In genomic region chr12:8032242-8033152, GRCh38 we compare ENCODE assay signal across 8 cellular contexts. TPM values are rescaled to one million over a fixed set of nuclear protein-coding genes. Genes with fewer than 3 reads are reported as not detected.
DNase-seq lines count a peak whose midpoint lies in the region; ATAC-seq lines count a peak whose summit lies in the region.

Gene FOXJ2, plus strand, starts transcription at chr12:8032716. Its CDS starts 7,117 bp downstream, at chr12:8039833.

- H4K91ac ChIP-seq in mesenchymal stem cell (ENCODE audit: low read length): peak within 1 kb of the TSS; percentile 77

- no peaks in the 10 kb centered on the region for H3K27me3 ChIP-seq in mesenchymal stem cell (ENCODE audit: control insufficient read depth in 1 of 2, insufficient read depth in 1 of 2, low read length in 2 of 2)

- H3K4ac ChIP-seq in mesenchymal stem cell (ENCODE audit: low read depth in 1 of 2, low read length in 2 of 2): peak within 1 kb of the TSS; percentile 79 to 95

- peaks cover 26% of the 10 kb centered on the region for H3K79me1 ChIP-seq in mesenchymal stem cell (replicated peaks; ENCODE audit: low read length, poor library complexity, severe bottlenecking)

- no peaks in the 10 kb centered on the region for H3K27me3 Mint-ChIP-seq in effector memory CD8-positive, alpha-beta T cell

- peak within 1 kb of the TSS; percentile 19 for H3K27ac ChIP-seq in mesenchymal stem cell (ENCODE audit: low read length, poor library complexity, severe bottlenecking)

- H3K36me3 Mint-ChIP-seq in effector memory CD8-positive, alpha-beta T cell (ENCODE audit: insufficient read depth): peaks cover 19% of the 10 kb centered on the region

- peak; percentile 76 for ATAC-seq in GM18868 (IDR thresholded peaks at IDR 0.05; ENCODE audit: unreplicated experiment)
- peak; percentile 65 for ATAC-seq in HG03103 (IDR thresholded peaks at IDR 0.05; ENCODE audit: low read depth, unreplicated experiment)
- ATAC-seq in effector memory CD8-positive, alpha-beta T cell (replicated peaks): peak; percentile 85

- peak within 1 kb of the TSS; percentile 59 to 80 for H2BK12ac ChIP-seq in mesenchymal stem cell (ENCODE audit: low read length in 2 of 2)

- peak within 1 kb of the TSS; percentile 83 to 98 for H3K18ac ChIP-seq in mesenchymal stem cell (ENCODE audit: low read depth in 1 of 2, low read length in 2 of 2)

- peak within 1 kb of the TSS; percentile 67 for H2BK5ac ChIP-seq in mesenchymal stem cell (ENCODE audit: low read depth, low read length, poor library complexity, severe bottlenecking)

- peak within 1 kb of the TSS; percentile 87 for H2BK15ac ChIP-seq in mesenchymal stem cell (ENCODE audit: low read depth, poor library complexity, severe bottlenecking)

- H3K27ac Mint-ChIP-seq in effector memory CD8-positive, alpha-beta T cell: peak within 1 kb of the TSS; percentile 64 to 93

- H2AK5ac ChIP-seq in mesenchymal stem cell (ENCODE audit: low read length, severe bottlenecking): no peak within 1 kb of the TSS

- peak within 1 kb of the TSS in 1 of 2 experiments; percentile 86 for H3K14ac ChIP-seq in mesenchymal stem cell (ENCODE audit: low read length in 2 of 2)

- peak within 1 kb of the TSS in 1 of 2 experiments; percentile 97 for H3K23ac ChIP-seq in mesenchymal stem cell (ENCODE audit: low read length in 2 of 2)

- DNase-seq in AG08395 (ENCODE audit: low spot score) (peak; percentile 85), NCI-H510A (lab: John Stamatoyannopoulos, UW) (peak; percentile 34), mesenchymal stem cell (peak; percentile 73)
- DNase-seq in activated CD8-positive, alpha-beta memory T cell treated with anti-CD3 and anti-CD28 coated beads for 24 hours: peak; percentile 90
- DNase-seq in effector memory CD8-positive, alpha-beta T cell: peak; percentile 69 to 73 (median 71)
- peak; percentile 77 for DNase-seq in stimulated activated CD8-positive, alpha-beta memory T cell treated with anti-CD3 and anti-CD28 coated beads, Interleukin-12 subunit alpha, Interleukin-12 subunit beta, amount 100 ng/mL, for 4 hours (ENCODE audit: low read depth)

- H3K9me3 ChIP-seq in mesenchymal stem cell (ENCODE audit: control insufficient read depth, low read length): no peaks in the 10 kb centered on the region

- H3K36me3 ChIP-seq in mesenchymal stem cell (ENCODE audit: control insufficient read depth in 1 of 2, insufficient read depth in 2 of 2, low read depth in 1 of 2, low read length in 2 of 2): peaks cover 3 to 11% of the 10 kb centered on the region in 2 experiments

- peak within 1 kb of the TSS; percentile 81 for H4K8ac ChIP-seq in mesenchymal stem cell (ENCODE audit: low read length)

- WGBS in mesenchymal stem cell: 1% methylated on average over 52 of the region's 93 CpGs

- peak within 1 kb of the TSS; percentile 96 for H3K9ac ChIP-seq in mesenchymal stem cell (ENCODE audit: low read length)

- no peaks in the 10 kb centered on the region for H3K9me3 Mint-ChIP-seq in effector memory CD8-positive, alpha-beta T cell

- peak within 1 kb of the TSS; percentile 91 for H2AFZ ChIP-seq in mesenchymal stem cell (ENCODE audit: low read depth, low read length)

- peaks cover 14% of the 10 kb centered on the region for H3K4me1 ChIP-seq in mesenchymal stem cell (ENCODE audit: control insufficient read depth, insufficient read depth, low read depth, low read length)

- peak within 1 kb of the TSS; percentile 66 for H2BK120ac ChIP-seq in mesenchymal stem cell (ENCODE audit: low read depth, low read length)

- peak within 1 kb of the TSS; percentile 94 for H3K4me2 ChIP-seq in mesenchymal stem cell (ENCODE audit: low read length, poor library complexity, severe bottlenecking)

- H3K4me3 ChIP-seq in mesenchymal stem cell (ENCODE audit: insufficient read depth in 1 of 2, low read depth in 1 of 2, low read length in 2 of 2): peak within 1 kb of the TSS; percentile 82 to 89

- peaks cover 49 to 53% of the 10 kb centered on the region in 2 donors for H3K4me1 Mint-ChIP-seq in effector memory CD8-positive, alpha-beta T cell (ENCODE audit: low read depth in 2 of 2)

- peak within 1 kb of the TSS; percentile 81 to 92 for H3K4me3 Mint-ChIP-seq in effector memory CD8-positive, alpha-beta T cell

RNA-seq across cellular contexts. Expression of gene FOXJ2, which starts in this region (rescaled TPM):
- 12.5 TPM for polyA plus RNA-seq in mesenchymal stem cell (2013, experiment 1 of 2)
- 11.9 TPM for polyA plus RNA-seq in mesenchymal stem cell (2013, experiment 2 of 2)

Comparison
In these comparisons a context has a peak if more than half of its experiments do, and no peak if none do; other contexts are left out.
1. Peak in every context shown above with its lines: DNase-seq, ATAC-seq, H3K4me3 ChIP-seq and H3K27ac ChIP-seq.
2. DNase-seq: peak in every context shown above with its lines; median percentile 90 in activated CD8-positive, alpha-beta memory T cell treated with anti-CD3 and anti-CD28 coated beads for 24 hours; 85 in AG08395; 77 in stimulated activated CD8-positive, alpha-beta memory T cell treated with anti-CD3 and anti-CD28 coated beads, Interleukin-12 subunit alpha, Interleukin-12 subunit beta, amount 100 ng/mL, for 4 hours; 73 in mesenchymal stem cell; 71 in effector memory CD8-positive, alpha-beta T cell; 34 in NCI-H510A.